8 cellular contexts compared by ENCODE assay signal in the genomic region with DNA sequence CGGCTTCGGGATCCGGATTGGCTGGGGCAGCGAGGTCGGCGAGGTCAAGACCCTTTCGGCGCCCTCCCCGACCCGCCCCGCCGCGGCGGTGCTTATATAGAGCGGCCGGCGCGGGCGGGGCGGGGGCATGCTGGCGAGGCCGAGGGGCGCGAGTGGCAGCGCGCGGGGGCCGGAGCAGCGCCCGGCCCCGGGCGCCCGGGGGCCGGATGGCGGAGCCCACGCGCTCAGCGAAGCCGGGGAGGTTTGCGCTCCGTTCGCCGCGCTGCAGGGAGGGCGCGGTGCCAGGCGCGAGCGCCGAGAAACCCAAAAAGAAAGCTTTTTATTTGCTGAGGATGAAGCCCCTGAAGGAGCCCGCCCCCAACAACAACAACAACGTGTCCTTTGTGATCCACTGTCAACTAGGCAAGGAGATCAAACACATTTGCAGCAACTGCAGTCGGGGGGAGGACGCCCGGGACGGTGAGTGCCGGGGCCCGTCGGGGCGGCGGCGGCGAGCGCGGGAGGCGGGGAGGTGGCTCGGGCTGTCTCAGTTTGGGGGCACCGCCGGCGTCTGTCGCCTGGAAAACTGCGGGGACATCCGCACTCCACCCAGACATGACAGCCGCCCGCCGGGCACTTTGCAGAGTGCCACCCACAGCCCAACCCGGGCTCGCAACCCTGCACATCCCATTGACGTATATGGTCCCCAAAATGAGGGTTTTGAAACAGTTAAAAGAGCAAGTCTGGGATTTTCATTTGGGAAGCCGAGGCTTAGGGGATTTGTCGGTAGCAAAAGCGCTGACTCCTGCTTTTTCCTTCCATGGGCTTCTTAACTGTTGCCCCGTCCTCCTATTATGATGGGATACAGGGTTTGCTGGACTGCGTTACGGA.
A peak's percentile ranks its signal among the peaks of the same experiment; 100 is the strongest.
DNase-seq lines count a peak whose midpoint lies in the region; ATAC-seq and TF ChIP-seq lines count a peak whose summit lies in the region.

No MANE protein-coding gene starts in this region.

- no peaks in the 10 kb centered on the region for H3K9me3 Mint-ChIP-seq in osteocyte (ENCODE audit: unreplicated experiment)

- no peak overlapping the region for H3K27ac ChIP-seq in foreskin keratinocyte

- no peaks in the 10 kb centered on the region for H3K36me3 ChIP-seq in NT2/D1 (ENCODE audit: insufficient read depth, insufficient read length, low read length)

- H3K27me3 ChIP-seq in NT2/D1 (ENCODE audit: insufficient read depth, insufficient read length) (peaks cover 44% of the 10 kb centered on the region), foreskin keratinocyte (peaks cover 60% of the 10 kb centered on the region)

- H3K9ac ChIP-seq in NT2/D1 (ENCODE audit: insufficient read length, low read depth), result peak overlapping the region; percentile 32

- TF ChIP-seq CTCF in foreskin keratinocyte (conservative IDR thresholded peaks at IDR 0.05), result no peak
- no peak for TF ChIP-seq CTCF in osteocyte (IDR thresholded peaks at IDR 0.05)

- H3K4me3 ChIP-seq in NT2/D1 (ENCODE audit: insufficient read length, low read depth), result peak overlapping the region; percentile 50

- DNase-seq in COLO668 (lab: John Stamatoyannopoulos, UW; ENCODE audit: unreplicated experiment), result peak; percentile 37
- no peak for DNase-seq in NT2/D1 (ENCODE audit: low read depth, low spot score)
- no peak for DNase-seq in foreskin keratinocyte
- no peak for DNase-seq in osteocyte (ENCODE audit: extremely low spot score, unreplicated experiment)
- no peak for DNase-seq in NCI-H2107 (lab: John Stamatoyannopoulos, UW)
- DNase-seq in GM19240 (ENCODE audit: insufficient read length, low spot score), result no peak
- DNase-seq in NCI-H2081 (lab: John Stamatoyannopoulos, UW), result no peak
- no peak for DNase-seq in superior temporal gyrus (ENCODE audit: extremely low spot score)

- H3K4me3 Mint-ChIP-seq in osteocyte (ENCODE audit: unreplicated experiment), result peak overlapping the region; percentile 71

- no peaks in the 10 kb centered on the region for H3K9me3 ChIP-seq in NT2/D1 (ENCODE audit: insufficient read depth, low read length)

- peaks cover 75% of the 10 kb centered on the region for H3K27me3 Mint-ChIP-seq in osteocyte (ENCODE audit: unreplicated experiment)

- ATAC-seq in foreskin keratinocyte, result peak; percentile 37

- no peaks in the 10 kb centered on the region for H3K36me3 Mint-ChIP-seq in osteocyte (ENCODE audit: unreplicated experiment)

- H3K4me1 Mint-ChIP-seq in osteocyte (ENCODE audit: unreplicated experiment), result peaks cover 10% of the 10 kb centered on the region

- no peak overlapping the region for H3K27ac Mint-ChIP-seq in osteocyte (ENCODE audit: unreplicated experiment)

- H3K4me1 ChIP-seq in NT2/D1 (ENCODE audit: insufficient read depth, insufficient read length) (peaks cover 3% of the 10 kb centered on the region), foreskin keratinocyte (no peaks in the 10 kb centered on the region)
